In the genomic region with DNA sequence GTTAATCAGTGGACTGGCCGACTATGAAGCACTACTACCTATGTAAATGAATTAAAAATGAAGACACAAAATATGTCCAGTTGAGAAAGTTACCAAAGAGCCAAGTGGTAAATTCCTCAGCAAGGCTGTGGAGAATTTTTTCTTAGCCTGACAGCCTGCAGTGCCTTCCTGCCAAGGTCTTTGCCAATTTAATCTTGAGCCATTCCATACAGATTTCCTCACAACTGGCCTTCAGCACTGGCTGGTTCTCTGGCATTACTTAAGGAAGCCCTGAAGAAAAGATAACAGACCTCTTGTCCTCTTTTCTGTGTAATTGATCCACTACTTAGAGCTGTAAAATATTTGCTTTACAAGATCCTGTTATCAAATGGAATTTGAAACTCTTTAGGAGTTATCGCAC, we compare ENCODE assay signal across 20 cellular contexts.
DNase-seq lines count a peak whose midpoint lies in the region; ATAC-seq, FAIRE-seq and TF ChIP-seq lines count a peak whose summit lies in the region.
"Had no signal": no experiment of that assay in that cellular context is flagged by ENCODE, and none has a peak within 500 bp of the region (broad histone marks: within the 10 kb centered on the region; RNA-seq: fewer than 3 reads in every experiment).

No MANE protein-coding gene starts in this region.

- H3K27ac ChIP-seq in SK-N-SH (ENCODE audit: low read depth in 2 of 2, low read length in 1 of 2) (no peak overlapping the region), pancreas (no peak overlapping the region), foreskin keratinocyte (no peak overlapping the region), brain microvascular endothelial cell (no peak overlapping the region)
- H3K27ac ChIP-seq: 22Rv1, A549, C4-2B, HL-60 had no signal

- TF ChIP-seq EP300 in SK-N-SH (IDR thresholded peaks at IDR 0.05; ENCODE audit: borderline replicate concordance in 1 of 2, low read depth in 1 of 2, low read length in 1 of 2): no peak

- H3K4me1 ChIP-seq in SK-N-SH (ENCODE audit: control insufficient read depth in 1 of 2, insufficient read depth in 2 of 2, low read depth in 1 of 2, low read length in 1 of 2) (no peaks in the 10 kb centered on the region), Caco-2 (peaks cover 37% of the 10 kb centered on the region), pancreas (peaks cover 5 to 11% (median 10%) of the 10 kb centered on the region in 3 donors), foreskin keratinocyte (no peaks in the 10 kb centered on the region)
- H3K4me1 ChIP-seq: A549 had no signal

- intact Hi-C loops in Caco-2 (cut with micrococcal nuclease; ENCODE audit: unreplicated experiment): no loop called here
- intact Hi-C loops in pancreas (cut with DNase I): no loop called here

- H3K27me3 ChIP-seq in SK-N-SH (ENCODE audit: insufficient read depth): no peaks in the 10 kb centered on the region
- H3K27me3 ChIP-seq in Caco-2 (replicated peaks; ENCODE audit: control insufficient read depth, insufficient read depth, low read length): no peaks in the 10 kb centered on the region
- no peaks in the 10 kb centered on the region for H3K27me3 ChIP-seq in pancreas
- no peaks in the 10 kb centered on the region for H3K27me3 ChIP-seq in foreskin keratinocyte
- no peaks in the 10 kb centered on the region for H3K27me3 ChIP-seq in brain microvascular endothelial cell (replicated peaks)

- no peak for DNase-seq in SK-N-SH
- DNase-seq in Caco-2: peak; percentile 38 to 46
- DNase-seq in medulla oblongata (ENCODE audit: extremely low spot score): peak; percentile 4
- peak in 2 of 6 donors; percentile 2 to 17 for DNase-seq in pancreas
- no peak for DNase-seq in NCI-H146 (lab: John Stamatoyannopoulos, UW)
- no peak for DNase-seq in foreskin keratinocyte
- no peak for DNase-seq in brain microvascular endothelial cell
- DNase-seq: AML-193; CD4-positive, alpha-beta T cell; DMS153; DMS79 treated with DMSO at 0.1 percent for 48 hours; GF-D8; HCEC 1CT had no signal

- H3K9me3 ChIP-seq in SK-N-SH (no peaks in the 10 kb centered on the region), Caco-2 (peaks cover 8% of the 10 kb centered on the region), pancreas (no peaks in the 10 kb centered on the region)

- no peaks in the 10 kb centered on the region for H3K27me3 Mint-ChIP-seq in Caco-2 (ENCODE audit: insufficient read depth, unreplicated experiment)
- H3K27me3 Mint-ChIP-seq: CD4-positive, alpha-beta T cell had no signal

- no peak for TF ChIP-seq RAD21 in SK-N-SH (IDR thresholded peaks at IDR 0.05; ENCODE audit: low read length)

- no peak overlapping the region for H3K9ac ChIP-seq in SK-N-SH

- H3K4me3 Mint-ChIP-seq in Caco-2 (ENCODE audit: unreplicated experiment): no peak overlapping the region
- H3K4me3 Mint-ChIP-seq: CD4-positive, alpha-beta T cell; GM23338 had no signal

- ATAC-seq in SK-N-SH treated with all-trans-retinoic acid at 6 μM for 48 hours: no peak
- peak; percentile 55 to 79 (median 74) for ATAC-seq in pancreas
- no peak for ATAC-seq in foreskin keratinocyte
- ATAC-seq: A549, GM23338 had no signal

- no TSS peak for BruUV-seq in Caco-2 (replicated peaks; lab: Mats Ljungman, UMichigan)

- H3F3A ChIP-seq in SK-N-SH (replicated peaks; ENCODE audit: insufficient read depth): no peaks in the 10 kb centered on the region

- no peaks in the 10 kb centered on the region for H3K4me1 Mint-ChIP-seq in Caco-2 (ENCODE audit: low read depth, unreplicated experiment)
- H3K4me1 Mint-ChIP-seq: GM23338 had no signal

- POLR2A ChIA-PET in SK-N-SH (lab: Yijun Ruan, JAX) (no interaction called here), Caco-2 (lab: Charles Lee) (no interaction called here)

- H4K20me1 ChIP-seq in SK-N-SH (ENCODE audit: insufficient read depth): no peaks in the 10 kb centered on the region

- H3K9me2 ChIP-seq in SK-N-SH: no peaks in the 10 kb centered on the region

- no peak overlapping the region for H3K4me3 ChIP-seq in SK-N-SH (ENCODE audit: low read depth in 2 of 2, low read length in 1 of 2)
- H3K4me3 ChIP-seq in Caco-2 (ENCODE audit: low read depth, low read length): no peak overlapping the region
- no peak overlapping the region for H3K4me3 ChIP-seq in pancreas
- H3K4me3 ChIP-seq in brain microvascular endothelial cell (ENCODE audit: low read depth, low read length): no peak overlapping the region
- H3K4me3 ChIP-seq: A549, GM23338 had no signal

- H3K9me3 Mint-ChIP-seq in Caco-2 (ENCODE audit: unreplicated experiment): peaks cover 26% of the 10 kb centered on the region
- H3K9me3 Mint-ChIP-seq: GM23338 had no signal

- no peak for TF ChIP-seq CTCF in SK-N-SH (IDR thresholded peaks at IDR 0.05)
- TF ChIP-seq CTCF in Caco-2 (IDR thresholded peaks at IDR 0.05; ENCODE audit: insufficient read depth in 1 of 2, low read depth in 1 of 2, low read length in 1 of 2, severe bottlenecking in 1 of 2, unreplicated experiment in 1 of 2): no peak
- TF ChIP-seq CTCF in pancreas (IDR thresholded peaks at IDR 0.05): no peak
- no peak for TF ChIP-seq CTCF in foreskin keratinocyte (conservative IDR thresholded peaks at IDR 0.05)
- TF ChIP-seq CTCF in brain microvascular endothelial cell (IDR thresholded peaks at IDR 0.05; ENCODE audit: low read depth, low read length, missing control alignments): no peak

- CTCF ChIA-PET in SK-N-SH (lab: Yijun Ruan, JAX): no interaction called here
- CTCF ChIA-PET in Caco-2 (lab: Charles Lee): no interaction called here

- H3K36me3 ChIP-seq in SK-N-SH (replicated peaks in 1 of 2; ENCODE audit: control insufficient read depth in 1 of 2, insufficient read depth in 2 of 2, low read length in 1 of 2): no peaks in the 10 kb centered on the region
- H3K36me3 ChIP-seq in Caco-2 (ENCODE audit: control insufficient read depth, insufficient read depth, low read length): no peaks in the 10 kb centered on the region
- no peaks in the 10 kb centered on the region for H3K36me3 ChIP-seq in pancreas
- no peaks in the 10 kb centered on the region for H3K36me3 ChIP-seq in brain microvascular endothelial cell (replicated peaks)

- no peaks in the 10 kb centered on the region for H3K79me2 ChIP-seq in SK-N-SH (ENCODE audit: insufficient read depth)

- H3K4me2 ChIP-seq in SK-N-SH: no peak overlapping the region
- H3K4me2 ChIP-seq: A549, GM23338 had no signal

- no peak overlapping the region for H3K27ac Mint-ChIP-seq in Caco-2 (ENCODE audit: unreplicated experiment)
- H3K27ac Mint-ChIP-seq: CD4-positive, alpha-beta T cell; GM23338 had no signal

- FAIRE-seq in pancreas (lab: Jason Lieb, UNC): peak; percentile 9
- FAIRE-seq: A549, H54 had no signal

- H3K36me3 Mint-ChIP-seq in Caco-2 (ENCODE audit: insufficient read depth, unreplicated experiment): no peaks in the 10 kb centered on the region

- in situ Hi-C loops in brain microvascular endothelial cell (cut with HindIII; ENCODE audit: low pct_ligation_motif_present, low sequenced_read_pairs): no loop called here

- no peak overlapping the region for H2AFZ ChIP-seq in SK-N-SH (ENCODE audit: low read depth)
- H2AFZ ChIP-seq: GM23338 had no signal

- 26% methylated on average over 2 of the region's 2 CpGs for WGBS in SK-N-SH (ENCODE audit: low lambda C conversion rate)
- 11 to 18% methylated on average over 2 of the region's 2 CpGs for WGBS in pancreas, 2 donors

TF ChIP-seq in SK-N-SH treated with all-trans-retinoic acid at 6 μM for 48 hours, 23 proteins besides CTCF, POLR2A, EP300 and RAD21 (continues in another document):
- TF ChIP-seq SNAI2 (CRISPR knock-in tag; IDR thresholded peaks at IDR 0.05) (no peak), GLIS3 (CRISPR knock-in tag; IDR thresholded peaks at IDR 0.05) (no peak)

TF ChIP-seq in SK-N-SH, 30 proteins besides CTCF, POLR2A, EP300 and RAD21:
- no peak for TF ChIP-seq MEF2A (IDR thresholded peaks at IDR 0.05; ENCODE audit: borderline replicate concordance, low read depth)
- no peak for TF ChIP-seq FOSL2 (IDR thresholded peaks at IDR 0.05; ENCODE audit: borderline replicate concordance, low read depth)
- no peak for TF ChIP-seq SIN3A (IDR thresholded peaks at IDR 0.05; ENCODE audit: borderline replicate concordance, low read depth, low read length)
- TF ChIP-seq FOXJ3 (CRISPR knock-in tag; IDR thresholded peaks at IDR 0.05): no peak
- TF ChIP-seq GABPA (IDR thresholded peaks at IDR 0.05; ENCODE audit: low read depth): no peak

Comparison
In these comparisons a context has a peak if more than half of its experiments do, and no peak if none do; other contexts are left out.
1. ATAC-seq: peak in pancreas (4 of 4); none in SK-N-SH treated with all-trans-retinoic acid at 6 μM for 48 hours (single experiment) and foreskin keratinocyte (single experiment).
2. DNase-seq: peak in Caco-2 (2 of 2) and medulla oblongata (single experiment); none in SK-N-SH (single experiment), NCI-H146 (single experiment), foreskin keratinocyte (0 of 2) and brain microvascular endothelial cell (single experiment).